In genomic region chr1:71224958-71225357, GRCh38 we compare ENCODE assay signal across 27 cellular contexts.
"Had no signal": no experiment of that assay in that cellular context is flagged by ENCODE, and none has a peak within 500 bp of the region (broad histone marks: within the 10 kb centered on the region; RNA-seq: fewer than 3 reads in every experiment).

No MANE protein-coding gene starts in this region.

- H3K36me3 ChIP-seq: breast epithelium, SJCRH30, WERI-Rb-1 had no signal

- H3K4me1 ChIP-seq: body of pancreas, breast epithelium, SJCRH30 had no signal

- H3K9me3 ChIP-seq: body of pancreas, breast epithelium, SJCRH30 had no signal

- ATAC-seq: activated CD8-positive, alpha-beta memory T cell treated with anti-CD3 and anti-CD28 coated beads, Interleukin-2, amount 10 ng/mL, durations not matched to agents 7 days and 5 days; activated T-helper 17 cell treated with anti-CD3 and anti-CD28 coated beads, Interleukin-2, amount 50 U/mL, for 72 hours; body of pancreas; Panc1 had no signal

- DNase-seq: activated CD4-positive, alpha-beta memory T cell treated with anti-CD3 and anti-CD28 coated beads, Interleukin-2, amount 10 ng/mL, durations not matched to agents 7 days and 5 days; activated CD4-positive, alpha-beta T cell treated with anti-CD3 and anti-CD28 coated beads for 1 hour; activated CD4-positive, alpha-beta T cell treated with anti-CD3 and anti-CD28 coated beads for 48 hours; activated CD4-positive, CD25-positive, alpha-beta regulatory T cell; activated CD8-positive, alpha-beta memory T cell treated with anti-CD3 and anti-CD28 coated beads for 24 hours; activated CD8-positive, alpha-beta memory T cell treated with anti-CD3 and anti-CD28 coated beads, Interleukin-2, amount 10 ng/mL, durations not matched to agents 7 days and 5 days; activated CD8-positive, alpha-beta memory T cell treated with anti-CD3 and anti-CD28 coated beads, Interleukin-2, amount 50 U/mL, for 48 hours; activated effector memory CD4-positive, alpha-beta T cell treated with anti-CD3 and anti-CD28 coated beads, Interleukin-2, amount 50 U/mL, for 16 hours; activated naive CD4-positive, alpha-beta T cell; activated naive CD4-positive, alpha-beta T cell treated with anti-CD3 and anti-CD28 coated beads, Interleukin-2, amount 50 U/mL, for 16 hours; activated naive CD8-positive, alpha-beta T cell treated with anti-CD3 and anti-CD28 coated beads for 36 hours; activated T-cell treated with anti-CD3 and anti-CD28 coated beads, Interleukin-2, amount 50 U/mL, for 48 hours; amygdala; body of pancreas; NCI-H1092 treated with DMSO at 0.1 percent for 48 hours; NCI-H1417; NCI-H2029; NCI-H345; NCI-H524 treated with DMSO at 0.1 percent for 48 hours; SHP77; SJCRH30; T1000; WERI-Rb-1 had no signal

- H3K27me3 ChIP-seq: body of pancreas, breast epithelium had no signal

- H3K4me3 ChIP-seq: body of pancreas, breast epithelium, SJCRH30, SK-N-MC had no signal
